Comparison of ENCODE assay signal across 10 cellular contexts in genomic region chr5:127296321-127296720, GRCh38. TPM values are rescaled to one million over a fixed set of nuclear protein-coding genes. Genes with fewer than 3 reads are reported as not detected.
DNase-seq lines count a peak whose midpoint lies in the region; TF ChIP-seq lines count a peak whose summit lies in the region.
"Had no signal": no experiment of that assay in that cellular context is flagged by ENCODE, and none has a peak within 500 bp of the region (broad histone marks: within the 10 kb centered on the region; RNA-seq: fewer than 3 reads in every experiment).

No MANE protein-coding gene starts in this region.

- H3K4me1 ChIP-seq in HEK293 (ENCODE audit: control insufficient read depth, insufficient read depth, low read length) (no peaks in the 10 kb centered on the region), adipocyte (ENCODE audit: control insufficient read depth, insufficient read depth, low read length) (no peaks in the 10 kb centered on the region)

- H3K9ac ChIP-seq in adipocyte (ENCODE audit: low read length): no peak overlapping the region

- no peak for TF ChIP-seq CTCF in HEK293 (tag by site-specific recombination; IDR thresholded peaks at IDR 0.05)
- TF ChIP-seq CTCF in fibroblast of villous mesenchyme (IDR thresholded peaks at IDR 0.05; ENCODE audit: insufficient read depth, low read depth, low read length): no peak
- no peak for TF ChIP-seq CTCF in coronary artery (IDR thresholded peaks at IDR 0.05)
- TF ChIP-seq CTCF in WERI-Rb-1 (IDR thresholded peaks at IDR 0.05; ENCODE audit: low read depth, low read length): no peak

- H3K9me3 ChIP-seq in HEK293 (ENCODE audit: control insufficient read depth, insufficient read depth, low read depth, low read length) (no peaks in the 10 kb centered on the region), adipocyte (ENCODE audit: control insufficient read depth, low read length) (no peaks in the 10 kb centered on the region), WERI-Rb-1 (ENCODE audit: severe bottlenecking) (no peaks in the 10 kb centered on the region)

- peaks cover 6% of the 10 kb centered on the region for H3K27me3 ChIP-seq in adipocyte (replicated peaks; ENCODE audit: control insufficient read depth, insufficient read depth, low read length)
- no peaks in the 10 kb centered on the region for H3K27me3 ChIP-seq in WERI-Rb-1 (ENCODE audit: insufficient read depth, low read depth, severe bottlenecking)

- no peaks in the 10 kb centered on the region for H3K36me3 ChIP-seq in HEK293 (ENCODE audit: control insufficient read depth in 2 of 2, insufficient read depth in 1 of 2, low read length in 2 of 2)
- H3K36me3 ChIP-seq in adipocyte (ENCODE audit: control insufficient read depth, insufficient read depth, low read length, severe bottlenecking): no peaks in the 10 kb centered on the region
- H3K36me3 ChIP-seq in WERI-Rb-1: no peaks in the 10 kb centered on the region

- no peak overlapping the region for H3K27ac ChIP-seq in HEK293 (ENCODE audit: extremely low read depth, low read depth, low read length)
- peak overlapping the region; percentile 69 for H3K27ac ChIP-seq in substantia nigra (ENCODE audit: low read depth, low read length, poor library complexity, severe bottlenecking)
- H3K27ac ChIP-seq in coronary artery: no peak overlapping the region
- no peak overlapping the region for H3K27ac ChIP-seq in WERI-Rb-1

- H3K4me3 ChIP-seq in HEK293 (ENCODE audit: low read depth, low read length) (no peak overlapping the region), adipocyte (ENCODE audit: low read length) (no peak overlapping the region), fibroblast of villous mesenchyme (ENCODE audit: low read depth, low read length) (no peak overlapping the region), coronary artery (no peak overlapping the region), WERI-Rb-1 (ENCODE audit: low read depth, low read length) (no peak overlapping the region)

- DNase-seq in adipocyte (ENCODE audit: low read depth) (peak; percentile 23), fibroblast of villous mesenchyme (ENCODE audit: low read depth) (peak; percentile 56), substantia nigra (lab: John Stamatoyannopoulos, UW) (no peak), coronary artery (ENCODE audit: low spot score) (no peak), WERI-Rb-1 (no peak), NCI-H524 (lab: John Stamatoyannopoulos, UW) (no peak)
- DNase-seq: NCI-H510A treated with DMSO at 0.1 percent for 48 hours, RPMI8226 had no signal

- CTCF ChIA-PET in HEK293 (lab: Yijun Ruan, JAX): interaction anchor here (1.5 kb wide), 1 partner anchor 197 kb away, joined by 3 read pairs; no protein-coding TSS in a partner anchor

- POLR2A ChIA-PET in HEK293 (lab: Yijun Ruan, JAX): no interaction called here

TF ChIP-seq in HEK293, 187 proteins besides CTCF, POLR2A, EP300 and RAD21:
- TF ChIP-seq ZNF792 (tag by site-specific recombination; IDR thresholded peaks at IDR 0.05) (no peak), ZNF19 (tag by site-specific recombination; IDR thresholded peaks at IDR 0.05; ENCODE audit: low read depth) (no peak), SCRT1 (tag by site-specific recombination; IDR thresholded peaks at IDR 0.05; ENCODE audit: borderline replicate concordance) (0 out of 2 replicates have a peak, but pooled peaks have one; percentile 35), EGR2 (tag by site-specific recombination; IDR thresholded peaks at IDR 0.05; ENCODE audit: low read depth) (no peak), ZNF202 (tag by site-specific recombination; IDR thresholded peaks at IDR 0.05; ENCODE audit: borderline replicate concordance) (no peak), ZNF341 (tag by site-specific recombination; IDR thresholded peaks at IDR 0.05; ENCODE audit: low read depth) (no peak), ZNF18 (tag by site-specific recombination; IDR thresholded peaks at IDR 0.05) (no peak), SCRT2 (tag by site-specific recombination; IDR thresholded peaks at IDR 0.05) (peak; percentile 77), BCL11B (tag by site-specific recombination; IDR thresholded peaks at IDR 0.05; ENCODE audit: low read depth) (no peak), ZNF24 (tag by site-specific recombination; IDR thresholded peaks at IDR 0.05) (no peak)
- TF ChIP-seq, protein P1, sequence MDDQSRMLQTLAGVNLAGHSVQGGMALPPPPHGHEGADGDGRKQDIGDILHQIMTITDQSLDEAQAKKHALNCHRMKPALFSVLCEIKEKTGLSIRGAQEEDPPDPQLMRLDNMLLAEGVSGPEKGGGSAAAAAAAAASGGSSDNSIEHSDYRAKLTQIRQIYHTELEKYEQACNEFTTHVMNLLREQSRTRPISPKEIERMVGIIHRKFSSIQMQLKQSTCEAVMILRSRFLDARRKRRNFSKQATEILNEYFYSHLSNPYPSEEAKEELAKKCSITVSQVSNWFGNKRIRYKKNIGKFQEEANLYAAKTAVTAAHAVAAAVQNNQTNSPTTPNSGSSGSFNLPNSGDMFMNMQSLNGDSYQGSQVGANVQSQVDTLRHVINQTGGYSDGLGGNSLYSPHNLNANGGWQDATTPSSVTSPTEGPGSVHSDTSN (CRISPR knock-in tag; IDR thresholded peaks at IDR 0.05): no peak
- TF ChIP-seq, protein P2, sequence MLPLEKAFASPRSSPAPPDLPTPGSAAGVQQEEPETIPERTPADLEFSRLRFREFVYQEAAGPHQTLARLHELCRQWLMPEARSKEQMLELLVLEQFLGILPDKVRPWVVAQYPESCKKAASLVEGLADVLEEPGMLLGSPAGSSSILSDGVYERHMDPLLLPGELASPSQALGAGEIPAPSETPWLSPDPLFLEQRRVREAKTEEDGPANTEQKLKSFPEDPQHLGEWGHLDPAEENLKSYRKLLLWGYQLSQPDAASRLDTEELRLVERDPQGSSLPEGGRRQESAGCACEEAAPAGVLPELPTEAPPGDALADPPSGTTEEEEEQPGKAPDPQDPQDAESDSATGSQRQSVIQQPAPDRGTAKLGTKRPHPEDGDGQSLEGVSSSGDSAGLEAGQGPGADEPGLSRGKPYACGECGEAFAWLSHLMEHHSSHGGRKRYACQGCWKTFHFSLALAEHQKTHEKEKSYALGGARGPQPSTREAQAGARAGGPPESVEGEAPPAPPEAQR (tag by site-specific recombination; IDR thresholded peaks at IDR 0.05): no peak
- TF ChIP-seq, protein P3, sequence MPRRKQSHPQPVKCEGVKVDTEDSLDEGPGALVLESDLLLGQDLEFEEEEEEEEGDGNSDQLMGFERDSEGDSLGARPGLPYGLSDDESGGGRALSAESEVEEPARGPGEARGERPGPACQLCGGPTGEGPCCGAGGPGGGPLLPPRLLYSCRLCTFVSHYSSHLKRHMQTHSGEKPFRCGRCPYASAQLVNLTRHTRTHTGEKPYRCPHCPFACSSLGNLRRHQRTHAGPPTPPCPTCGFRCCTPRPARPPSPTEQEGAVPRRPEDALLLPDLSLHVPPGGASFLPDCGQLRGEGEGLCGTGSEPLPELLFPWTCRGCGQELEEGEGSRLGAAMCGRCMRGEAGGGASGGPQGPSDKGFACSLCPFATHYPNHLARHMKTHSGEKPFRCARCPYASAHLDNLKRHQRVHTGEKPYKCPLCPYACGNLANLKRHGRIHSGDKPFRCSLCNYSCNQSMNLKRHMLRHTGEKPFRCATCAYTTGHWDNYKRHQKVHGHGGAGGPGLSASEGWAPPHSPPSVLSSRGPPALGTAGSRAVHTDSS (tag by site-specific recombination; IDR thresholded peaks at IDR 0.05): no peak

RNA-seq across cellular contexts. Expression of gene MEGF10, which starts 5.7 kb away (rescaled TPM):
- 0.97 and 1.3 TPM in 2 replicates for total RNA-seq in fibroblast of villous mesenchyme
- total RNA-seq: T-helper 2 cell treated with Interferon-gamma antibody and Interleukin-4, amounts not matched to agents 100 ng/mL and 5 ng/mL, for 36 hours had no signal

Comparison
In these comparisons a context has a peak if more than half of its experiments do, and no peak if none do; other contexts are left out.
1. DNase-seq: peak in adipocyte (single experiment) and fibroblast of villous mesenchyme (single experiment); none in substantia nigra (0 of 49), coronary artery (single experiment), WERI-Rb-1 (single experiment) and NCI-H524 (0 of 2).